ENCODE assay signal across 1 cellular context in the genomic region with DNA sequence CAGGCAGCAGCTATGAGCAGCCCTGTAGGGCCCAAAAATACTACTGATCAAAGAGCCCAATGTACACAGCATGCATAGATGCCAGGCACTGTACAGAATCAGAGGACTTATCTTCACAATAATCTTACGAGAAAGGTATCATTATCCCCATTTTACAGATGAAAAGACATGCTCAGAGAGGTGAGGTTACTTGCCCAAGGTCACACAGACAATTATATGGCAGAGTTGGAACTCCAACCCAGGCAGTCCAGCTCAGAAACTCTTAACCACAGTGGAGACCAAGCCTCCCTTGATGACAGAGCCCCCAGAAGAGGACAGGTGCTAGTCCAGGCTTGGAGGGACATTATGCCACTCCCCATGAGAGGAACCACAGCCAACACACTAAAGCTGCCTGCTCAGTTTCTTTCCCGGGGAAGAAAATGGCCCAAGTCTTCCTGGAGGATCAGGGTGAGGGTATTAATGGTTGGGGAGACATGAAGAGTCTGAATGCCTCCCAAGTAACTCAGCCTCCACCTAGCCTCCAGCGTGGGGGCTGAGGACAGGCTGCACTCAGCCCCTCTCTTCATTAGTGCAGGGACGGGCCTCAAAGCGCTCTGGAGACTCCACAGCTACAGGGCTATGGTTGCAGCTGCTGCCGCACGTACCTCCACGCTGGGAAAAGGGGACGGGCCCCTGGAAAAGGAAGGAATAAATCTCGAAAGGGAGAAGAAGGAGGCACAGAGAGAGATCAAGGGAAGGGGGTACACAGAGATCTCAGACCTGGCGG.
TF ChIP-seq lines count a peak whose summit lies in the region.

No MANE protein-coding gene starts in this region.

TF ChIP-seq in liver, 16 proteins besides CTCF, POLR2A, EP300 and RAD21 (continued from another document):
- TF ChIP-seq, protein P1, sequence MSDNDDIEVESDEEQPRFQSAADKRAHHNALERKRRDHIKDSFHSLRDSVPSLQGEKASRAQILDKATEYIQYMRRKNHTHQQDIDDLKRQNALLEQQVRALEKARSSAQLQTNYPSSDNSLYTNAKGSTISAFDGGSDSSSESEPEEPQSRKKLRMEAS (IDR thresholded peaks at IDR 0.05): no peak
- TF ChIP-seq GABPA (IDR thresholded peaks at IDR 0.05 in 1 of 2, conservative IDR thresholded peaks at IDR 0.05 in 1 of 2): no peak
